19 cellular contexts compared by ENCODE assay signal in genomic region chr21:17370750-17371325, GRCh38.
DNase-seq lines count a peak whose midpoint lies in the region; ATAC-seq and TF ChIP-seq lines count a peak whose summit lies in the region.
"Had no signal": no experiment of that assay in that cellular context is flagged by ENCODE, and none has a peak within 500 bp of the region (broad histone marks: within the 10 kb centered on the region; RNA-seq: fewer than 3 reads in every experiment).

No MANE protein-coding gene starts in this region.

- DNase-seq in ELR (ENCODE audit: low read depth) (peak; percentile 27), NCI-H1436 (lab: John Stamatoyannopoulos, UW) (peak; percentile 36), dermis blood vessel endothelial cell (peak; percentile 53), HCEC 1CT (no peak), GM10248 (ENCODE audit: extremely low spot score) (no peak)
- DNase-seq in activated T-cell treated with anti-CD3 and anti-CD28 coated beads, Interleukin-2, amount 50 U/mL, for 48 hours, result no peak
- DNase-seq: activated CD4-positive, alpha-beta memory T cell treated with anti-CD3 and anti-CD28 coated beads, Interleukin-2, amount 10 ng/mL, durations not matched to agents 7 days and 5 days; activated naive CD8-positive, alpha-beta T cell treated with anti-CD3 and anti-CD28 coated beads, Interleukin-2, amount 10 ng/mL, durations not matched to agents 7 days and 5 days; activated T-cell treated with anti-CD3 and anti-CD28 coated beads, Interleukin-2, amount 50 U/mL, for 4 hours; DMS 273 treated with DMSO at 0.1 percent for 48 hours; effector CD4-positive, alpha-beta T cell; hippocampal formation; left ventricle myocardium inferior; naive thymus-derived CD4-positive, alpha-beta T cell; posterior cingulate gyrus; small intestine had no signal

- POLR2A ChIA-PET in GM10248 (lab: Yijun Ruan, JAX), result no interaction called here

- H3K4me3 ChIP-seq in mesodermal cell (ENCODE audit: extremely low read depth, insufficient read depth, low read length, poor library complexity, severe bottlenecking), result no peak overlapping the region
- H3K4me3 ChIP-seq: K562, left ventricle myocardium inferior had no signal

- no peak for ATAC-seq in HG03097 (IDR thresholded peaks at IDR 0.05; ENCODE audit: low FRiP score, unreplicated experiment)
- ATAC-seq: activated T-cell treated with anti-CD3 and anti-CD28 coated beads, Interleukin-2, amount 50 U/mL, for 4 hours; K562; naive thymus-derived CD4-positive, alpha-beta T cell had no signal

- no peaks in the 10 kb centered on the region for H3K36me3 ChIP-seq in mesodermal cell (ENCODE audit: control insufficient read depth, insufficient read depth, low read length)
- H3K36me3 ChIP-seq: left ventricle myocardium inferior had no signal

- no peak for TF ChIP-seq CTCF in GM10248 (IDR thresholded peaks at IDR 0.05; ENCODE audit: control extremely low read depth, extremely low read depth, low read depth, missing control alignments)

- 49% methylated on average over 3 of the region's 5 CpGs; no CpG with 5 or more reads in 1 of the 2 experiments for WGBS in mesodermal cell (ENCODE audit: insufficient coverage in 2 of 2), 2 experiments

- CTCF ChIA-PET in GM10248 (lab: Yijun Ruan, JAX), result no interaction called here

- H3K27ac ChIP-seq in mesodermal cell (ENCODE audit: low read depth, low read length, severe bottlenecking), result peak overlapping the region; percentile 74
- H3K27ac ChIP-seq: left ventricle myocardium inferior had no signal

- H3K9me3 ChIP-seq in mesodermal cell (ENCODE audit: control insufficient read depth, low read length), result no peaks in the 10 kb centered on the region
- H3K9me3 ChIP-seq: left ventricle myocardium inferior had no signal

- peaks cover 11% of the 10 kb centered on the region for H3K4me1 ChIP-seq in mesodermal cell (ENCODE audit: control insufficient read depth, insufficient read depth, low read length, poor library complexity, severe bottlenecking)
- H3K4me1 ChIP-seq: left ventricle myocardium inferior had no signal

Comparison
In these comparisons a context has a peak if more than half of its experiments do, and no peak if none do; other contexts are left out.
1. DNase-seq: peak in ELR (single experiment), NCI-H1436 (single experiment) and dermis blood vessel endothelial cell (single experiment); none in activated T-cell treated with anti-CD3 and anti-CD28 coated beads, Interleukin-2, amount 50 U/mL, for 48 hours (0 of 2), HCEC 1CT (single experiment) and GM10248 (single experiment).